ENCODE assay signal across 1 cellular context in genomic region chr6:27753668-27754407, GRCh38.
TF ChIP-seq lines count a peak whose summit lies in the region.

No MANE protein-coding gene starts in this region.

TF ChIP-seq in K562, 482 proteins besides CTCF, POLR2A, EP300 and RAD21 (continued from another document and continues in another):
- peak; percentile 35 to 46 for TF ChIP-seq AFF1 (IDR thresholded peaks at IDR 0.05; ENCODE audit: low read depth in 1 of 2, partially characterized antibody in 2 of 2)
- TF ChIP-seq ATF7 (IDR thresholded peaks at IDR 0.05): no peak
- no peak for TF ChIP-seq PYGO2 (tag; IDR thresholded peaks at IDR 0.05)
- no peak for TF ChIP-seq MTA1 (IDR thresholded peaks at IDR 0.05; ENCODE audit: borderline replicate concordance)
- TF ChIP-seq CBFA2T3 (IDR thresholded peaks at IDR 0.05): no peak
- TF ChIP-seq GABPB1 (CRISPR knock-in tag; IDR thresholded peaks at IDR 0.05): peak; percentile 38; the same call in 1 of the 2 replicates
- no peak for TF ChIP-seq ZNF668 (CRISPR knock-in tag; IDR thresholded peaks at IDR 0.05)
- no peak for TF ChIP-seq ZNF77 (CRISPR knock-in tag; IDR thresholded peaks at IDR 0.05)
- TF ChIP-seq SREBF2 (CRISPR knock-in tag; IDR thresholded peaks at IDR 0.05): no peak
- no peak for TF ChIP-seq STAT5A (IDR thresholded peaks at IDR 0.05; ENCODE audit: borderline replicate concordance, low read length)
- TF ChIP-seq ZBTB33 (CRISPR knock-in tag; IDR thresholded peaks at IDR 0.05): peak; percentile 38; the same call in 1 of the 2 replicates
- no peak for TF ChIP-seq POLR3A (IDR thresholded peaks at IDR 0.05; ENCODE audit: borderline replicate concordance, extremely low read depth, insufficient read depth, insufficient read length)
- TF ChIP-seq HDGF (IDR thresholded peaks at IDR 0.05): no peak
- TF ChIP-seq CHD2 (IDR thresholded peaks at IDR 0.05; ENCODE audit: low read depth, low read length): no peak
- TF ChIP-seq ZBED1 (IDR thresholded peaks at IDR 0.05): no peak
- TF ChIP-seq EWSR1 (IDR thresholded peaks at IDR 0.05; ENCODE audit: borderline replicate concordance, low read depth, partially characterized antibody): no peak
- TF ChIP-seq ARNT (IDR thresholded peaks at IDR 0.05): no peak; a peak in 1 of 4 replicates
- no peak for TF ChIP-seq PHTF2 (CRISPR knock-in tag; IDR thresholded peaks at IDR 0.05)
- no peak for TF ChIP-seq ZBTB34 (CRISPR knock-in tag; IDR thresholded peaks at IDR 0.05)
- TF ChIP-seq XRCC5 (IDR thresholded peaks at IDR 0.05; ENCODE audit: low read depth, low read length): peak; percentile 83; the same call in 1 of the 2 replicates
- peak; percentile 63 to 73 for TF ChIP-seq MNT (conservative IDR thresholded peaks at IDR 0.05)
- TF ChIP-seq CBX1 (IDR thresholded peaks at IDR 0.05; ENCODE audit: low read depth): 0 out of 2 replicates have a peak, but pooled peaks have one; percentile 34
- no peak for TF ChIP-seq TEAD1 (CRISPR knock-in tag; IDR thresholded peaks at IDR 0.05)
- no peak for TF ChIP-seq SETDB1 (IDR thresholded peaks at IDR 0.05; ENCODE audit: low read length)
- no peak for TF ChIP-seq NONO (IDR thresholded peaks at IDR 0.05; ENCODE audit: low read depth in 2 of 2, low read length in 1 of 2)
- TF ChIP-seq PML (IDR thresholded peaks at IDR 0.05; ENCODE audit: low read length): no peak
- peak; percentile 5 for TF ChIP-seq PRDM10 (IDR thresholded peaks at IDR 0.05; ENCODE audit: partially characterized antibody)
- no peak for TF ChIP-seq NFRKB (IDR thresholded peaks at IDR 0.05; ENCODE audit: low read depth)
- no peak for TF ChIP-seq KAT8 (IDR thresholded peaks at IDR 0.05; ENCODE audit: low read depth)
- TF ChIP-seq MAZ (CRISPR knock-in tag; conservative IDR thresholded peaks at IDR 0.05 in 1 of 2, IDR thresholded peaks at IDR 0.05 in 1 of 2): peak; percentile 26 to 83; a peak in 2 of 4 replicates
- TF ChIP-seq SAFB (IDR thresholded peaks at IDR 0.05; ENCODE audit: borderline replicate concordance, low read depth, low read length): no peak
- no peak for TF ChIP-seq TAF7 (tag; IDR thresholded peaks at IDR 0.05)
- no peak for TF ChIP-seq ELK1 (CRISPR knock-in tag; IDR thresholded peaks at IDR 0.05)
- no peak for TF ChIP-seq CHD4 (IDR thresholded peaks at IDR 0.05; ENCODE audit: insufficient read depth, insufficient replicate concordance, low read depth, low read length, poor library complexity, severe bottlenecking)
- TF ChIP-seq ZNF398 (CRISPR knock-in tag; IDR thresholded peaks at IDR 0.05): no peak
- TF ChIP-seq MYNN (IDR thresholded peaks at IDR 0.05): no peak
- no peak for TF ChIP-seq MYNN (CRISPR knock-in tag; IDR thresholded peaks at IDR 0.05)
- no peak for TF ChIP-seq ZNF23 (CRISPR knock-in tag; IDR thresholded peaks at IDR 0.05)
- no peak for TF ChIP-seq TRIM28 (IDR thresholded peaks at IDR 0.05)
- no peak for TF ChIP-seq PTTG1 (tag; IDR thresholded peaks at IDR 0.05; ENCODE audit: low read depth)
- no peak for TF ChIP-seq NR2C2 (CRISPR knock-in tag; IDR thresholded peaks at IDR 0.05)
- TF ChIP-seq NR2C2 (tag; IDR thresholded peaks at IDR 0.05): no peak
- TF ChIP-seq ZFP36 (IDR thresholded peaks at IDR 0.05; ENCODE audit: low read depth, low read length, partially characterized antibody): peak; percentile 40
- no peak for TF ChIP-seq ZZZ3 (IDR thresholded peaks at IDR 0.05)
- TF ChIP-seq ZFP91 (CRISPR knock-in tag; IDR thresholded peaks at IDR 0.05): no peak
- no peak for TF ChIP-seq CCAR2 (IDR thresholded peaks at IDR 0.05; ENCODE audit: low read depth, low read length)
- no peak for TF ChIP-seq ATF2 (CRISPR knock-in tag; IDR thresholded peaks at IDR 0.05)
- no peak for TF ChIP-seq SRSF7 (optimal IDR thresholded peaks at IDR 0.05; ENCODE audit: low read depth, low read length)
- no peak; the same call in 1 of the 2 replicates for TF ChIP-seq TCF3 (CRISPR knock-in tag; IDR thresholded peaks at IDR 0.05)
- peak in 1 of 2 experiments; percentile 45; a peak in 2 of 4 replicates for TF ChIP-seq SRF (CRISPR knock-in tag; IDR thresholded peaks at IDR 0.05)
- TF ChIP-seq TEAD2 (tag; IDR thresholded peaks at IDR 0.05): no peak
- peak in 1 of 2 experiments; percentile 35; a peak in 1 of 4 replicates for TF ChIP-seq HDAC1 (IDR thresholded peaks at IDR 0.05)
- TF ChIP-seq TARDBP (IDR thresholded peaks at IDR 0.05): no peak
